ENCODE assay signal across 17 cellular contexts in genomic region chr11:35791088-35791958, GRCh38.
DNase-seq lines count a peak whose midpoint lies in the region; ATAC-seq and TF ChIP-seq lines count a peak whose summit lies in the region.
"Had no signal": no experiment of that assay in that cellular context is flagged by ENCODE, and none has a peak within 500 bp of the region (broad histone marks: within the 10 kb centered on the region; RNA-seq: fewer than 3 reads in every experiment).

No MANE protein-coding gene starts in this region.

- H3K4me1 Mint-ChIP-seq in osteocyte (ENCODE audit: unreplicated experiment): peaks cover 69% of the 10 kb centered on the region
- H3K4me1 Mint-ChIP-seq in T-helper 17 cell: peaks cover 32% of the 10 kb centered on the region

- no peak for TF ChIP-seq CTCF in osteocyte (IDR thresholded peaks at IDR 0.05)

- H3K27me3 Mint-ChIP-seq in osteocyte (ENCODE audit: unreplicated experiment): no peaks in the 10 kb centered on the region
- H3K27me3 Mint-ChIP-seq in T-helper 17 cell: no peaks in the 10 kb centered on the region
- H3K27me3 Mint-ChIP-seq: CD8-positive, alpha-beta memory T cell; naive thymus-derived CD4-positive, alpha-beta T cell had no signal

- DNase-seq in NCI-H748 (lab: John Stamatoyannopoulos, UW; ENCODE audit: unreplicated experiment): peak; percentile 74
- no peak for DNase-seq in NCI-H748 treated with DMSO at 0.1 percent for 48 hours (lab: John Stamatoyannopoulos, UW)
- peak; percentile 75 for DNase-seq in NCI-H1694 (lab: John Stamatoyannopoulos, UW)
- peak; percentile 67 for DNase-seq in SHP77 treated with DMSO at 0.1 percent for 48 hours (lab: John Stamatoyannopoulos, UW)
- DNase-seq in osteocyte (ENCODE audit: extremely low spot score, unreplicated experiment): no peak
- DNase-seq in foreskin melanocyte: no peak
- DNase-seq in activated naive CD4-positive, alpha-beta T cell treated with anti-CD3 and anti-CD28 coated beads, Interleukin-2, amount 50 U/mL, for 72 hours (ENCODE audit: low spot score in 2 of 2): no peak
- no peak for DNase-seq in T-helper 17 cell
- DNase-seq: CD8-positive, alpha-beta memory T cell; colonic mucosa; gastrocnemius medialis; lower lobe of right lung; naive thymus-derived CD4-positive, alpha-beta T cell; stimulated activated CD4-positive, alpha-beta T cell treated with anti-CD3 and anti-CD28 coated beads, Interleukin-15, amount 100 ng/mL, for 24 hours had no signal

- no peak for ATAC-seq in activated naive CD4-positive, alpha-beta T cell treated with anti-CD3 and anti-CD28 coated beads, Interleukin-2, amount 50 U/mL, for 72 hours
- no peak for ATAC-seq in T-helper 17 cell
- ATAC-seq: lower lobe of right lung; naive thymus-derived CD4-positive, alpha-beta T cell had no signal

- H3K9me3 Mint-ChIP-seq in osteocyte (ENCODE audit: unreplicated experiment): no peaks in the 10 kb centered on the region
- no peaks in the 10 kb centered on the region for H3K9me3 Mint-ChIP-seq in activated naive CD4-positive, alpha-beta T cell treated with anti-CD3 and anti-CD28 coated beads, Interleukin-2, amount 50 U/mL, for 72 hours
- H3K9me3 Mint-ChIP-seq: activated T-helper 2 cell treated with anti-CD3 and anti-CD28 coated beads, Interferon-gamma antibody, Interleukin-2, Interleukin-4, amounts not matched to agents 10 μg/mL and 5 μg/mL and 100 μg/mL, durations not matched to agents 14 hours and 24 hours and 36 hours; CD8-positive, alpha-beta memory T cell had no signal

- H3K9me3 ChIP-seq in T-helper 17 cell (ENCODE audit: control insufficient read depth, low read length, poor library complexity, severe bottlenecking): no peaks in the 10 kb centered on the region
- H3K9me3 ChIP-seq: colonic mucosa, gastrocnemius medialis, lower lobe of right lung, prostate gland, vagina had no signal

- H3K36me3 Mint-ChIP-seq in osteocyte (ENCODE audit: unreplicated experiment): peaks cover 2% of the 10 kb centered on the region
- peaks cover 9 to 17% of the 10 kb centered on the region in 2 donors for H3K36me3 Mint-ChIP-seq in activated naive CD4-positive, alpha-beta T cell treated with anti-CD3 and anti-CD28 coated beads, Interleukin-2, amount 50 U/mL, for 72 hours
- peaks cover 7% of the 10 kb centered on the region for H3K36me3 Mint-ChIP-seq in T-helper 17 cell (ENCODE audit: low read depth)

- H3K27ac Mint-ChIP-seq in osteocyte (ENCODE audit: unreplicated experiment) (peak overlapping the region; percentile 1), T-helper 17 cell (no peak overlapping the region)
- H3K27ac Mint-ChIP-seq in activated naive CD4-positive, alpha-beta T cell treated with anti-CD3 and anti-CD28 coated beads, Interleukin-2, amount 50 U/mL, for 72 hours: no peak overlapping the region
- H3K27ac Mint-ChIP-seq: activated T-helper 2 cell treated with anti-CD3 and anti-CD28 coated beads, Interferon-gamma antibody, Interleukin-2, Interleukin-4, amounts not matched to agents 10 μg/mL and 5 μg/mL and 100 μg/mL, durations not matched to agents 14 hours and 24 hours and 36 hours; CD8-positive, alpha-beta memory T cell had no signal

- H3K4me3 Mint-ChIP-seq in osteocyte (ENCODE audit: unreplicated experiment): no peak overlapping the region
- no peak overlapping the region for H3K4me3 Mint-ChIP-seq in T-helper 17 cell
- H3K4me3 Mint-ChIP-seq: CD8-positive, alpha-beta memory T cell; naive thymus-derived CD4-positive, alpha-beta T cell had no signal

Comparison
In these comparisons a context has a peak if more than half of its experiments do, and no peak if none do; other contexts are left out.
1. DNase-seq: peak in NCI-H748 (single experiment), NCI-H1694 (single experiment) and SHP77 treated with DMSO at 0.1 percent for 48 hours (single experiment); none in NCI-H748 treated with DMSO at 0.1 percent for 48 hours (single experiment), osteocyte (single experiment), foreskin melanocyte (single experiment), activated naive CD4-positive, alpha-beta T cell treated with anti-CD3 and anti-CD28 coated beads, Interleukin-2, amount 50 U/mL, for 72 hours (0 of 2) and T-helper 17 cell (0 of 3).